ENCODE assay signal across 1 cellular context in genomic region chr12:54287316-54288157, GRCh38.
TF ChIP-seq lines count a peak whose summit lies in the region.

No MANE protein-coding gene starts in this region.

TF ChIP-seq in K562, 482 proteins besides CTCF, POLR2A, EP300 and RAD21 (continued from another document and continues in another):
- TF ChIP-seq CEBPZ (IDR thresholded peaks at IDR 0.05; ENCODE audit: borderline replicate concordance, low read depth, low read length) (no peak), PHF20 (IDR thresholded peaks at IDR 0.05; ENCODE audit: partially characterized antibody) (no peak), NFATC3 (IDR thresholded peaks at IDR 0.05) (0 out of 2 replicates have a peak, but pooled peaks have one; percentile 30), HNRNPK (IDR thresholded peaks at IDR 0.05; ENCODE audit: low read depth, low read length, poor library complexity, severe bottlenecking) (no peak), CHD1 (IDR thresholded peaks at IDR 0.05; ENCODE audit: low read length) (peak; percentile 70), RBM15 (IDR thresholded peaks at IDR 0.05; ENCODE audit: insufficient read depth, low read length) (no peak), ARID4B (CRISPR knock-in tag; IDR thresholded peaks at IDR 0.05) (no peak; the same call in 1 of the 2 replicates), DIDO1 (tag; IDR thresholded peaks at IDR 0.05; ENCODE audit: low read depth) (no peak), TFAP4 (CRISPR knock-in tag; IDR thresholded peaks at IDR 0.05; ENCODE audit: borderline replicate concordance) (peak; percentile 53), KAT8 (IDR thresholded peaks at IDR 0.05; ENCODE audit: low read depth) (no peak), CREB1 (IDR thresholded peaks at IDR 0.05) (peak; percentile 27; the same call in 1 of the 2 replicates), CREB1 (CRISPR knock-in tag; IDR thresholded peaks at IDR 0.05) (0 out of 2 replicates have a peak, but pooled peaks have one; percentile 52), GABPB2 (CRISPR knock-in tag; conservative IDR thresholded peaks at IDR 0.05) (no peak), FOXO4 (CRISPR knock-in tag; IDR thresholded peaks at IDR 0.05) (0 out of 2 replicates have a peak, but pooled peaks have one; percentile 16), MLLT1 (IDR thresholded peaks at IDR 0.05) (peak; percentile 44 to 56; a peak in 3 of 4 replicates), NCOR1 (IDR thresholded peaks at IDR 0.05) (no peak), KDM1A (IDR thresholded peaks at IDR 0.05) (no peak), ZBTB26 (CRISPR knock-in tag; IDR thresholded peaks at IDR 0.05) (peak; percentile 19; the same call in 1 of the 2 replicates), DLX4 (CRISPR knock-in tag; IDR thresholded peaks at IDR 0.05) (peak; percentile 72; the same call in 1 of the 2 replicates), RBM22 (IDR thresholded peaks at IDR 0.05; ENCODE audit: low read depth, low read length, poor library complexity, severe bottlenecking) (no peak), HNRNPUL1 (IDR thresholded peaks at IDR 0.05; ENCODE audit: low read length) (peak; percentile 75; the same call in 1 of the 2 replicates), ZNF586 (CRISPR knock-in tag; conservative IDR thresholded peaks at IDR 0.05) (peak; percentile 5; the same call in 1 of the 2 replicates), PCBP2 (IDR thresholded peaks at IDR 0.05; ENCODE audit: low read depth, low read length, poor library complexity, severe bottlenecking) (no peak), SIRT6 (IDR thresholded peaks at IDR 0.05; ENCODE audit: low read depth, low read length) (peak; percentile 99), ZNF551 (CRISPR knock-in tag; IDR thresholded peaks at IDR 0.05) (peak; percentile 48), HIVEP1 (CRISPR knock-in tag; IDR thresholded peaks at IDR 0.05) (no peak), ZNF12 (CRISPR knock-in tag; IDR thresholded peaks at IDR 0.05) (no peak), KLF1 (tag; IDR thresholded peaks at IDR 0.05) (no peak), MEF2A (IDR thresholded peaks at IDR 0.05; ENCODE audit: control insufficient read depth, low read depth, low read length) (no peak), RREB1 (CRISPR knock-in tag; IDR thresholded peaks at IDR 0.05) (no peak), ZNF717 (CRISPR knock-in tag; IDR thresholded peaks at IDR 0.05) (peak; percentile 79; the same call in 1 of the 2 replicates), SUPT5H (IDR thresholded peaks at IDR 0.05) (peak; percentile 95), ZNF639 (CRISPR knock-in tag; conservative IDR thresholded peaks at IDR 0.05 in 1 of 2, IDR thresholded peaks at IDR 0.05 in 1 of 2) (peak in 1 of 2 experiments; percentile 44; a peak in 1 of 4 replicates), HOXB6 (CRISPR knock-in tag; IDR thresholded peaks at IDR 0.05; ENCODE audit: borderline replicate concordance) (no peak), HNRNPL (IDR thresholded peaks at IDR 0.05; ENCODE audit: low read depth, low read length) (no peak)
- TF ChIP-seq, protein P1, sequence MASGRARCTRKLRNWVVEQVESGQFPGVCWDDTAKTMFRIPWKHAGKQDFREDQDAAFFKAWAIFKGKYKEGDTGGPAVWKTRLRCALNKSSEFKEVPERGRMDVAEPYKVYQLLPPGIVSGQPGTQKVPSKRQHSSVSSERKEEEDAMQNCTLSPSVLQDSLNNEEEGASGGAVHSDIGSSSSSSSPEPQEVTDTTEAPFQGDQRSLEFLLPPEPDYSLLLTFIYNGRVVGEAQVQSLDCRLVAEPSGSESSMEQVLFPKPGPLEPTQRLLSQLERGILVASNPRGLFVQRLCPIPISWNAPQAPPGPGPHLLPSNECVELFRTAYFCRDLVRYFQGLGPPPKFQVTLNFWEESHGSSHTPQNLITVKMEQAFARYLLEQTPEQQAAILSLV (tag; IDR thresholded peaks at IDR 0.05): no peak
